8 cellular contexts compared by ENCODE assay signal in genomic region chr11:9015677-9016076, GRCh38. TPM values are rescaled to one million over a fixed set of nuclear protein-coding genes. Genes with fewer than 3 reads are reported as not detected.
DNase-seq lines count a peak whose midpoint lies in the region; ATAC-seq, FAIRE-seq and TF ChIP-seq lines count a peak whose summit lies in the region.

No MANE protein-coding gene starts in this region.

- H3K4me3 Mint-ChIP-seq in CD8-positive, alpha-beta memory T cell: no peak overlapping the region

- WGBS in pancreas, 2 donors: 7% methylated on average over 4 of the region's 4 CpGs

- no peak overlapping the region for H3K4me3 ChIP-seq in CD8-positive, alpha-beta memory T cell (ENCODE audit: low read length)
- H3K4me3 ChIP-seq in LNCaP clone FGC (ENCODE audit: low read depth, low read length): no peak overlapping the region
- no peak overlapping the region for H3K4me3 ChIP-seq in pancreas

- no peak for TF ChIP-seq POLR2A in GM18505 (IDR thresholded peaks at IDR 0.05; ENCODE audit: borderline replicate concordance, extremely low read depth, insufficient read depth, insufficient read length)

- no peaks in the 10 kb centered on the region for H3K36me3 ChIP-seq in CD8-positive, alpha-beta memory T cell (ENCODE audit: insufficient read depth, low read length)
- no peaks in the 10 kb centered on the region for H3K36me3 ChIP-seq in pancreas

- H3K27ac Mint-ChIP-seq in CD8-positive, alpha-beta memory T cell: no peak overlapping the region

- no peaks in the 10 kb centered on the region for H3K9me3 ChIP-seq in CD8-positive, alpha-beta memory T cell (ENCODE audit: low read length)
- no peaks in the 10 kb centered on the region for H3K9me3 ChIP-seq in pancreas

- H3K4me1 Mint-ChIP-seq in CD8-positive, alpha-beta memory T cell: peaks cover 8 to 25% (median 11%) of the 10 kb centered on the region in 3 donors

- H3K36me3 Mint-ChIP-seq in CD8-positive, alpha-beta memory T cell: no peaks in the 10 kb centered on the region

- H3K4me1 ChIP-seq in CD8-positive, alpha-beta memory T cell (ENCODE audit: insufficient read depth, low read length): peaks cover 6% of the 10 kb centered on the region
- no peaks in the 10 kb centered on the region for H3K4me1 ChIP-seq in pancreas

- ATAC-seq in GM21381 (IDR thresholded peaks at IDR 0.05; ENCODE audit: unreplicated experiment): peak; percentile 72
- peak; percentile 89 to 98 (median 96) for ATAC-seq in pancreas
- ATAC-seq in GM18505 (IDR thresholded peaks at IDR 0.05; ENCODE audit: unreplicated experiment): no peak

- intact Hi-C loops in pancreas (cut with DNase I): loop anchor here in 2 of 3 donors (5.0 kb wide), 2 partner anchors 117 to 122 kb away; no protein-coding TSS in a partner anchor

- no peaks in the 10 kb centered on the region for H3K27me3 ChIP-seq in CD8-positive, alpha-beta memory T cell (ENCODE audit: insufficient read depth, low read length, poor library complexity, severe bottlenecking)
- H3K27me3 ChIP-seq in pancreas: no peaks in the 10 kb centered on the region

- TF ChIP-seq CTCF in LNCaP clone FGC (IDR thresholded peaks at IDR 0.05; ENCODE audit: control insufficient read depth, extremely low read depth, insufficient read depth) (peak; percentile 89), pancreas (IDR thresholded peaks at IDR 0.05) (peak; percentile 59 to 81 (median 74))

- H3K27me3 Mint-ChIP-seq in CD8-positive, alpha-beta memory T cell: peaks cover 5 to 10% of the 10 kb centered on the region in 2 donors

- peak; percentile 8 to 68 (median 41) for DNase-seq in CD8-positive, alpha-beta memory T cell
- peak; percentile 82 for DNase-seq in LNCaP clone FGC (ENCODE audit: low read depth)
- DNase-seq in SIG-M5 treated with dmso at 0.1 percent for 504 hours (lab: John Stamatoyannopoulos, UW; ENCODE audit: unreplicated experiment): peak; percentile 56
- peak; percentile 35 for DNase-seq in activated gamma-delta T cell treated with anti-CD3 and anti-CD28 coated beads, Interleukin-2, amount 50 U/mL, for 16 hours (ENCODE audit: low read depth)
- peak; percentile 63 for DNase-seq in globus pallidus (ENCODE audit: low spot score)
- peak in 5 of 6 donors; percentile 60 to 82 (median 70) for DNase-seq in pancreas

- H3K9me3 Mint-ChIP-seq in CD8-positive, alpha-beta memory T cell: peaks cover 0 to 2% (median 0%) of the 10 kb centered on the region in 5 donors

- CTCF ChIA-PET in CD8-positive, alpha-beta memory T cell (lab: Charles Lee): interaction anchor here (0.8 to 5.8 kb wide), 15 partner anchors 9 to 519 kb away, joined by 3 to 51 read pairs (median 4); no protein-coding TSS in a partner anchor

- H3K27ac ChIP-seq in CD8-positive, alpha-beta memory T cell (ENCODE audit: low read depth, low read length): no peak overlapping the region
- H3K27ac ChIP-seq in pancreas: no peak overlapping the region

- POLR2A ChIA-PET in CD8-positive, alpha-beta memory T cell (lab: Charles Lee): no interaction called here

- FAIRE-seq in pancreas (lab: Jason Lieb, UNC): no peak

RNA-seq across cellular contexts. Expression of gene NRIP3, which starts 11.9 kb away (rescaled TPM):
- total RNA-seq in CD8-positive, alpha-beta memory T cell: 1 to 10 TPM; 1.4 to 2.2 TPM
- 0.10 TPM for polyA plus RNA-seq in CD8-positive, alpha-beta memory T cell
- under 1 TPM; 0.16 to 0.44 (median 0.28) TPM for total RNA-seq in pancreas
- polyA plus RNA-seq in pancreas: under 1 TPM; 0.04 to 0.26 TPM

RNA-seq across cellular contexts. Expression of gene TMEM9B, which starts 51.4 kb away (rescaled TPM):
- 10 to 100 TPM; 31.3 to 32.7 TPM for total RNA-seq in CD8-positive, alpha-beta memory T cell
- polyA plus RNA-seq in CD8-positive, alpha-beta memory T cell: 113 TPM
- 10 to 100 TPM; 12.8 to 23.3 (median 19.5) TPM for total RNA-seq in pancreas
- 10 to 100 TPM; 14.7 to 39.4 TPM for polyA plus RNA-seq in pancreas
